Comparison of ENCODE assay signal across 9 cellular contexts in the genomic region with DNA sequence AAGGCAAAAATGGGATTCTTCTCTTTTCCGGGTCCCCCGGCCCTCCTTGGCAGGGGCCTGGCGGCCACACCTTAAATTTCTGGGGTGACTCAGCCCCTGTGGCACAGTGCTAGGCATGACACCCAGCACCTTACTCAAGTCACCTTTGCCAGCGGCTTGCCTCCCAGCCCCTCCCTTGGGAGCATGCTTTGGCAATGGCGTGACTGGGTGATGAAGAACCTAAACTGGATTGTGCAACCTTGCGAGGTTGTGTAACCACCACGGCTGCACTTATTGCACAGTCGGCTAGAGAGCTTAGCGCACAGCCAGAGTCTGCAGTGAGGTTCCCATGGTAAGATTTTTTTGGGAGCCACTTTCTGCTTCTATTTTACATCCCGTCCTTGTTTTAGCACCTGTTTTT. TPM values are rescaled to one million over a fixed set of nuclear protein-coding genes. Genes with fewer than 3 reads are reported as not detected.
DNase-seq lines count a peak whose midpoint lies in the region; ATAC-seq and TF ChIP-seq lines count a peak whose summit lies in the region.
"Had no signal": no experiment of that assay in that cellular context is flagged by ENCODE, and none has a peak within 500 bp of the region (broad histone marks: within the 10 kb centered on the region; RNA-seq: fewer than 3 reads in every experiment).

No MANE protein-coding gene starts in this region.

- H3K4me3 ChIP-seq in GM23338 (no peak overlapping the region), fibroblast of the aortic adventitia (ENCODE audit: low read depth, low read length) (no peak overlapping the region)

- H3F3A ChIP-seq in GM23338 (replicated peaks; ENCODE audit: low read depth) = no peaks in the 10 kb centered on the region

- no peak overlapping the region for H3K4me2 ChIP-seq in GM23338

- no peak overlapping the region for H3K4me3 Mint-ChIP-seq in GM23338
- H3K4me3 Mint-ChIP-seq in activated T-helper 17 cell treated with anti-CD3 and anti-CD28 coated beads, Interleukin-2, amount 50 U/mL, for 72 hours = no peak overlapping the region
- H3K4me3 Mint-ChIP-seq: activated B cell treated with CpG ODN at 0.5 μM for 24 hours had no signal

- H3K27me3 ChIP-seq in GM23338 (ENCODE audit: insufficient read depth) = no peaks in the 10 kb centered on the region

- H3K27me3 Mint-ChIP-seq in GM23338 (ENCODE audit: insufficient read depth, low read depth, poor library complexity) = peaks cover 2% of the 10 kb centered on the region
- peaks cover 8% of the 10 kb centered on the region for H3K27me3 Mint-ChIP-seq in activated T-helper 17 cell treated with anti-CD3 and anti-CD28 coated beads, Interleukin-2, amount 50 U/mL, for 72 hours

- no peak overlapping the region for H3K27ac Mint-ChIP-seq in GM23338
- H3K27ac Mint-ChIP-seq in activated T-helper 17 cell treated with anti-CD3 and anti-CD28 coated beads, Interleukin-2, amount 50 U/mL, for 72 hours = no peak overlapping the region
- H3K27ac Mint-ChIP-seq: activated B cell treated with CpG ODN at 0.5 μM for 24 hours had no signal

- H3K36me3 ChIP-seq in GM23338 (ENCODE audit: insufficient read depth) = no peaks in the 10 kb centered on the region

- no peak for DNase-seq in GM23338 (ENCODE audit: low spot score)
- peak; percentile 9 for DNase-seq in RPMI8226
- DNase-seq in fibroblast of the aortic adventitia (ENCODE audit: low read depth) = peak; percentile 65
- DNase-seq in renal cortical epithelial cell (ENCODE audit: low read depth) = peak; percentile 93
- no peak for DNase-seq in T1000 (lab: John Stamatoyannopoulos, UW)
- DNase-seq in ecto neural progenitor cell (ENCODE audit: low spot score) = no peak
- no peak for DNase-seq in NCI-H2029 (lab: John Stamatoyannopoulos, UW)
- DNase-seq: activated B cell treated with CpG ODN at 0.5 μM for 24 hours had no signal

- no peaks in the 10 kb centered on the region for H3K79me2 ChIP-seq in GM23338 (replicated peaks; ENCODE audit: insufficient read depth)

- no peaks in the 10 kb centered on the region for H3K9me2 ChIP-seq in GM23338 (ENCODE audit: insufficient read depth)

- no peak for ATAC-seq in GM23338
- ATAC-seq in activated T-helper 17 cell treated with anti-CD3 and anti-CD28 coated beads, Interleukin-2, amount 50 U/mL, for 72 hours (replicated peaks) = no peak

- no peaks in the 10 kb centered on the region for H4K20me1 ChIP-seq in GM23338 (replicated peaks; ENCODE audit: insufficient read depth)

- peak overlapping the region; percentile 34; the same call in 1 of the 2 replicates for H2AFZ ChIP-seq in GM23338

- H3K4me1 ChIP-seq in GM23338 (ENCODE audit: insufficient read depth) = no peaks in the 10 kb centered on the region

- TF ChIP-seq CTCF in GM23338 (conservative IDR thresholded peaks at IDR 0.05; ENCODE audit: low read depth in 2 of 2) = no peak
- TF ChIP-seq CTCF in fibroblast of the aortic adventitia (IDR thresholded peaks at IDR 0.05; ENCODE audit: insufficient read depth, low read length) = no peak

- H3K4me1 Mint-ChIP-seq in GM23338 = peaks cover 8% of the 10 kb centered on the region; the same call in 2 of the 3 replicates
- H3K4me1 Mint-ChIP-seq in activated T-helper 17 cell treated with anti-CD3 and anti-CD28 coated beads, Interleukin-2, amount 50 U/mL, for 72 hours = no peaks in the 10 kb centered on the region
- H3K4me1 Mint-ChIP-seq: activated B cell treated with CpG ODN at 0.5 μM for 24 hours had no signal

- H3K36me3 Mint-ChIP-seq in GM23338 (ENCODE audit: low read depth) = no peaks in the 10 kb centered on the region
- no peaks in the 10 kb centered on the region for H3K36me3 Mint-ChIP-seq in activated T-helper 17 cell treated with anti-CD3 and anti-CD28 coated beads, Interleukin-2, amount 50 U/mL, for 72 hours (ENCODE audit: low read depth)

- H3K9me3 Mint-ChIP-seq in GM23338 = no peaks in the 10 kb centered on the region
- H3K9me3 Mint-ChIP-seq in activated T-helper 17 cell treated with anti-CD3 and anti-CD28 coated beads, Interleukin-2, amount 50 U/mL, for 72 hours = no peaks in the 10 kb centered on the region
- H3K9me3 Mint-ChIP-seq: activated B cell treated with CpG ODN at 0.5 μM for 24 hours had no signal

- H3K27ac ChIP-seq in GM23338 (ENCODE audit: low read depth) = no peak overlapping the region

TF ChIP-seq in GM23338, 12 proteins besides CTCF, POLR2A, EP300 and RAD21 (continues in another document):
- TF ChIP-seq POLR2AphosphoS5 (IDR thresholded peaks at IDR 0.05; ENCODE audit: low read depth) = no peak
- TF ChIP-seq STAT1 (IDR thresholded peaks at IDR 0.05; ENCODE audit: unreplicated experiment) = no peak
- TF ChIP-seq, protein P1, sequence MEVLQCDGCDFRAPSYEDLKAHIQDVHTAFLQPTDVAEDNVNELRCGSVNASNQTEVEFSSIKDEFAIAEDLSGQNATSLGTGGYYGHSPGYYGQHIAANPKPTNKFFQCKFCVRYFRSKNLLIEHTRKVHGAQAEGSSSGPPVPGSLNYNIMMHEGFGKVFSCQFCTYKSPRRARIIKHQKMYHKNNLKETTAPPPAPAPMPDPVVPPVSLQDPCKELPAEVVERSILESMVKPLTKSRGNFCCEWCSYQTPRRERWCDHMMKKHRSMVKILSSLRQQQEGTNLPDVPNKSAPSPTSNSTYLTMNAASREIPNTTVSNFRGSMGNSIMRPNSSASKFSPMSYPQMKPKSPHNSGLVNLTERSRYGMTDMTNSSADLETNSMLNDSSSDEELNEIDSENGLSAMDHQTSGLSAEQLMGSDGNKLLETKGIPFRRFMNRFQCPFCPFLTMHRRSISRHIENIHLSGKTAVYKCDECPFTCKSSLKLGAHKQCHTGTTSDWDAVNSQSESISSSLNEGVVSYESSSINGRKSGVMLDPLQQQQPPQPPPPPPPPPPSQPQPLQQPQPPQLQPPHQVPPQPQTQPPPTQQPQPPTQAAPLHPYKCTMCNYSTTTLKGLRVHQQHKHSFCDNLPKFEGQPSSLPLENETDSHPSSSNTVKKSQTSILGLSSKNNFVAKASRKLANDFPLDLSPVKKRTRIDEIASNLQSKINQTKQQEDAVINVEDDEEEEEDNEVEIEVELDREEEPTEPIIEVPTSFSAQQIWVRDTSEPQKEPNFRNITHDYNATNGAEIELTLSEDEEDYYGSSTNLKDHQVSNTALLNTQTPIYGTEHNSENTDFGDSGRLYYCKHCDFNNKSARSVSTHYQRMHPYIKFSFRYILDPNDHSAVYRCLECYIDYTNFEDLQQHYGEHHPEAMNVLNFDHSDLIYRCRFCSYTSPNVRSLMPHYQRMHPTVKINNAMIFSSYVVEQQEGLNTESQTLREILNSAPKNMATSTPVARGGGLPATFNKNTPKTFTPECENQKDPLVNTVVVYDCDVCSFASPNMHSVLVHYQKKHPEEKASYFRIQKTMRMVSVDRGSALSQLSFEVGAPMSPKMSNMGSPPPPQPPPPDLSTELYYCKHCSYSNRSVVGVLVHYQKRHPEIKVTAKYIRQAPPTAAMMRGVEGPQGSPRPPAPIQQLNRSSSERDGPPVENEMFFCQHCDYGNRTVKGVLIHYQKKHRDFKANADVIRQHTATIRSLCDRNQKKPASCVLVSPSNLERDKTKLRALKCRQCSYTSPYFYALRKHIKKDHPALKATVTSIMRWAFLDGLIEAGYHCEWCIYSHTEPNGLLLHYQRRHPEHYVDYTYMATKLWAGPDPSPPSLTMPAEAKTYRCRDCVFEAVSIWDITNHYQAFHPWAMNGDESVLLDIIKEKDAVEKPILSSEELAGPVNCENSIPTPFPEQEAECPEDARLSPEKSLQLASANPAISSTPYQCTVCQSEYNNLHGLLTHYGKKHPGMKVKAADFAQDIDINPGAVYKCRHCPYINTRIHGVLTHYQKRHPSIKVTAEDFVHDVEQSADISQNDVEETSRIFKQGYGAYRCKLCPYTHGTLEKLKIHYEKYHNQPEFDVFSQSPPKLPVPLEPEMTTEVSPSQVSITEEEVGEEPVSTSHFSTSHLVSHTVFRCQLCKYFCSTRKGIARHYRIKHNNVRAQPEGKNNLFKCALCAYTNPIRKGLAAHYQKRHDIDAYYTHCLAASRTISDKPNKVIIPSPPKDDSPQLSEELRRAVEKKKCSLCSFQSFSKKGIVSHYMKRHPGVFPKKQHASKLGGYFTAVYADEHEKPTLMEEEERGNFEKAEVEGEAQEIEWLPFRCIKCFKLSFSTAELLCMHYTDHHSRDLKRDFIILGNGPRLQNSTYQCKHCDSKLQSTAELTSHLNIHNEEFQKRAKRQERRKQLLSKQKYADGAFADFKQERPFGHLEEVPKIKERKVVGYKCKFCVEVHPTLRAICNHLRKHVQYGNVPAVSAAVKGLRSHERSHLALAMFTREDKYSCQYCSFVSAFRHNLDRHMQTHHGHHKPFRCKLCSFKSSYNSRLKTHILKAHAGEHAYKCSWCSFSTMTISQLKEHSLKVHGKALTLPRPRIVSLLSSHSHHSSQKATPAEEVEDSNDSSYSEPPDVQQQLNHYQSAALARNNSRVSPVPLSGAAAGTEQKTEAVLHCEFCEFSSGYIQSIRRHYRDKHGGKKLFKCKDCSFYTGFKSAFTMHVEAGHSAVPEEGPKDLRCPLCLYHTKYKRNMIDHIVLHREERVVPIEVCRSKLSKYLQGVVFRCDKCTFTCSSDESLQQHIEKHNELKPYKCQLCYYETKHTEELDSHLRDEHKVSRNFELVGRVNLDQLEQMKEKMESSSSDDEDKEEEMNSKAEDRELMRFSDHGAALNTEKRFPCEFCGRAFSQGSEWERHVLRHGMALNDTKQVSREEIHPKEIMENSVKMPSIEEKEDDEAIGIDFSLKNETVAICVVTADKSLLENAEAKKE (CRISPR knock-in tag; IDR thresholded peaks at IDR 0.05) = no peak
- TF ChIP-seq JUNB (IDR thresholded peaks at IDR 0.05; ENCODE audit: unreplicated experiment) = no peak

RNA-seq across cellular contexts. Expression of a gene that starts 16.1 kb away (rescaled TPM):
- 13.4 and 19.4 TPM in 2 replicates for total RNA-seq in GM23338 (2014; rRNA removed; shearing (Covaris generic))
- 8.5 TPM in 2 replicates for polyA plus RNA-seq in GM23338 (2016; fragmentation: Nextera tagmentation; extraction: Ambion mirVana)
- 8.6 and 10.8 TPM in 2 replicates for total RNA-seq in fibroblast of the aortic adventitia (ENCODE audit: low replicate concordance)
- total RNA-seq in renal cortical epithelial cell = 3.3 and 3.9 TPM in 2 replicates
- total RNA-seq in activated T-helper 17 cell treated with anti-CD3 and anti-CD28 coated beads, Interleukin-2, amount 50 U/mL, for 72 hours = under 1 TPM; 0.19 to 0.45 TPM
- total RNA-seq: activated B cell treated with CpG ODN at 0.5 μM for 24 hours had no signal

Comparison
In these comparisons a context has a peak if more than half of its experiments do, and no peak if none do; other contexts are left out.
1. DNase-seq: peak in RPMI8226 (single experiment), fibroblast of the aortic adventitia (single experiment) and renal cortical epithelial cell (single experiment); none in GM23338 (single experiment), T1000 (single experiment), ecto neural progenitor cell (single experiment) and NCI-H2029 (single experiment).